8 cellular contexts compared by ENCODE assay signal in the genomic region with DNA sequence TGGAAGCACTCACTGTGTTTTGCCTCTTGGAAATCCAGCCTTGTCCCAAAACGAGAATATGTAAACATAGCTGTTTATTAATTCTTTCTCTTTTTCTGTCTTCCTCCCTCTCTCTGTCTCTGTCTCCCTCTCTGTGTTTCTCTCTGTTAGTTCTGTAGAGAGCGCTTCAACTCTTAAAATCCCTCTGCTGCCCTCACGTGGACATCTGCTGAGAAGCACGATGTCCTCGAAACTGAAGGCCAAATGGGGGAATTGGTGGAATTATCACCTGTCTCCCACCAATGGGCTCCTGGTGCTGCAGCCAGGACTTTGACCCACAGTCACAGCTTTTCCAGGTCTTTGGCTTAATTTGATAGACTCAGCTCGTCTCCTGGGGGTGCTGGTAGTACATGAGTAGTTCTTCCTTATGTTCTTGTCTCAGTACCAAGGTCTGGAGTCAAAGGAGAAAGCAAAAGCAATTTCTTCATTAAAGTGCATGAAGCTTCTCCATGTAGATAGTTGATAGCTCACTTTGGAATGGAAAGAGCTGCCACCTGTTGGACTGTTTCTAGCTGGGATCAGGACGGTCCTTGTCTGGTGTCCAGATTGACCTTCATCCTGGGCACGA. TPM values are rescaled to one million over a fixed set of nuclear protein-coding genes. Genes with fewer than 3 reads are reported as not detected.
DNase-seq lines count a peak whose midpoint lies in the region; ATAC-seq and TF ChIP-seq lines count a peak whose summit lies in the region.

No MANE protein-coding gene starts in this region.

- H3K4me2 ChIP-seq in IMR-90 (ENCODE audit: low read depth, low read length), result no peak overlapping the region

- no peaks in the 10 kb centered on the region for H3K9me3 ChIP-seq in IMR-90 (ENCODE audit: control insufficient read depth, insufficient read depth, low read length)

- H3K9me3 Mint-ChIP-seq in naive thymus-derived CD8-positive, alpha-beta T cell, result no peaks in the 10 kb centered on the region
- H3K9me3 Mint-ChIP-seq in stimulated activated memory B cell treated with anti-CD40 and anti-IgM and Interleukin-4, amounts not matched to agents 10 μg/mL and 1 μg/mL and 100 μg/mL, for 72 hours, result no peaks in the 10 kb centered on the region

- no peaks in the 10 kb centered on the region for H3K4me1 ChIP-seq in IMR-90 (ENCODE audit: control insufficient read depth, insufficient read depth, low read length)

- DNase-seq in IMR-90, result peak; percentile 65
- peak; percentile 92 for DNase-seq in OCI-M1 (lab: John Stamatoyannopoulos, UW)
- DNase-seq in activated T-cell treated with anti-CD3 and anti-CD28 coated beads for 24 hours (ENCODE audit: low read depth), result peak; percentile 75
- DNase-seq in naive thymus-derived CD8-positive, alpha-beta T cell, result peak; percentile 56 to 89 (median 78)

- no peaks in the 10 kb centered on the region for H3K36me3 Mint-ChIP-seq in naive thymus-derived CD8-positive, alpha-beta T cell
- no peaks in the 10 kb centered on the region for H3K36me3 Mint-ChIP-seq in stimulated activated memory B cell treated with anti-CD40 and anti-IgM and Interleukin-4, amounts not matched to agents 10 μg/mL and 1 μg/mL and 100 μg/mL, for 72 hours

- H3K4me1 Mint-ChIP-seq in naive thymus-derived CD8-positive, alpha-beta T cell, result peaks cover 9 to 31% (median 28%) of the 10 kb centered on the region in 4 donors
- H3K4me1 Mint-ChIP-seq in stimulated activated memory B cell treated with anti-CD40 and anti-IgM and Interleukin-4, amounts not matched to agents 10 μg/mL and 1 μg/mL and 100 μg/mL, for 72 hours, result peaks cover 25% of the 10 kb centered on the region

- in situ Hi-C loops in IMR-90 (cut with MboI; ENCODE audit: low sequenced_read_pairs), result loop anchor here (5.0 kb wide), 1 partner anchor 356 kb away; no protein-coding TSS in a partner anchor

- no peak overlapping the region for H3K4me3 ChIP-seq in IMR-90 (ENCODE audit: insufficient read depth, low read depth, low read length)

- ATAC-seq in GM19452 (IDR thresholded peaks at IDR 0.05; ENCODE audit: unreplicated experiment) (peak; percentile 68), IMR-90 (ENCODE audit: low read depth) (peak; percentile 96), esophagus mucosa (peak; percentile 67)
- peak; percentile 89 to 100 for ATAC-seq in naive thymus-derived CD8-positive, alpha-beta T cell
- ATAC-seq in stimulated activated memory B cell treated with anti-CD40 and anti-IgM and Interleukin-4, amounts not matched to agents 10 μg/mL and 1 μg/mL and 100 μg/mL, for 72 hours, result peak; percentile 83

- no peak overlapping the region for H4K8ac ChIP-seq in IMR-90 (ENCODE audit: low read depth in 2 of 2, low read length in 2 of 2)

- dilution Hi-C loops in IMR-90 (cut with HindIII; ENCODE audit: low sequenced_read_pairs, unreplicated experiment), result no loop called here

- TF ChIP-seq RAD21 in IMR-90 (IDR thresholded peaks at IDR 0.05; ENCODE audit: low read length), result peak; percentile 74

- no peak for TF ChIP-seq POLR2A in IMR-90 (IDR thresholded peaks at IDR 0.05; ENCODE audit: low read depth, low read length)

- WGBS in IMR-90 (ENCODE audit: extremely low coverage in 2 of 2, insufficient read length in 1 of 2), 2 experiments, result no CpG with 5 or more reads among the region's 8 CpGs

- POLR2A ChIA-PET in IMR-90 (lab: Charles Lee; ENCODE audit: unreplicated experiment), result no interaction called here
- POLR2A ChIA-PET in naive thymus-derived CD8-positive, alpha-beta T cell (lab: Charles Lee), result interaction anchor here (0.6 to 1.0 kb wide), 2 partner anchors 337 to 359 kb away, joined by 3 to 4 read pairs; no protein-coding TSS in a partner anchor

- H2BK5ac ChIP-seq in IMR-90 (ENCODE audit: low read depth, low read length, poor library complexity, severe bottlenecking), result no peak overlapping the region

- H3K9ac ChIP-seq in IMR-90 (ENCODE audit: low read depth, low read length), result no peak overlapping the region

- TF ChIP-seq CTCF in C4-2B (conservative IDR thresholded peaks at IDR 0.05), result peak; percentile 86
- peak; percentile 78 for TF ChIP-seq CTCF in IMR-90 (conservative IDR thresholded peaks at IDR 0.05; ENCODE audit: low read depth, low read length)

- CTCF ChIA-PET in IMR-90 (lab: Yijun Ruan, JAX), result interaction anchor here (0.8 to 2.3 kb wide), 8 partner anchors 9 to 361 kb away, joined by 3 to 15 read pairs (median 4); no protein-coding TSS in a partner anchor

- H3K27ac Mint-ChIP-seq in naive thymus-derived CD8-positive, alpha-beta T cell, result peak overlapping the region in 9 of 10 donors; percentile 0 to 82 (median 14)
- no peak overlapping the region for H3K27ac Mint-ChIP-seq in stimulated activated memory B cell treated with anti-CD40 and anti-IgM and Interleukin-4, amounts not matched to agents 10 μg/mL and 1 μg/mL and 100 μg/mL, for 72 hours

- no peak overlapping the region for H2BK15ac ChIP-seq in IMR-90 (ENCODE audit: low read depth, low read length)

- H3K36me3 ChIP-seq in IMR-90 (ENCODE audit: control insufficient read depth, insufficient read depth, low read length), result no peaks in the 10 kb centered on the region

- H3K27me3 ChIP-seq in IMR-90 (ENCODE audit: control insufficient read depth, insufficient read depth, low read length), result peaks cover 2% of the 10 kb centered on the region; the same call in 1 of the 2 replicates

- H3K27ac ChIP-seq in C4-2B, result no peak overlapping the region
- no peak overlapping the region for H3K27ac ChIP-seq in IMR-90 (ENCODE audit: insufficient read depth, low read length)

- no peak overlapping the region for H2AK9ac ChIP-seq in IMR-90 (replicated peaks; ENCODE audit: low read depth, low read length, poor library complexity)

- H4K91ac ChIP-seq in IMR-90 (ENCODE audit: insufficient read depth, low read depth, low read length), result no peak overlapping the region

- H3K79me1 ChIP-seq in IMR-90 (ENCODE audit: low read depth in 1 of 2, low read length in 2 of 2), result no peaks in the 10 kb centered on the region

- no peaks in the 10 kb centered on the region for H3K9me1 ChIP-seq in IMR-90 (ENCODE audit: insufficient read depth, low read length)

- H3K56ac ChIP-seq in IMR-90 (ENCODE audit: extremely low read depth, insufficient read depth, low read length), result no peak overlapping the region

- H4K5ac ChIP-seq in IMR-90 (ENCODE audit: low read depth, low read length), result no peak overlapping the region

- no peaks in the 10 kb centered on the region for H4K20me1 ChIP-seq in IMR-90 (ENCODE audit: insufficient read depth, low read length)

- H3K18ac ChIP-seq in IMR-90 (ENCODE audit: low read depth, low read length), result no peak overlapping the region

- no peak overlapping the region for H3K23ac ChIP-seq in IMR-90 (ENCODE audit: low read depth, low read length)

- H2AFZ ChIP-seq in IMR-90 (replicated peaks; ENCODE audit: low read length, poor library complexity), result no peak overlapping the region

- H3K14ac ChIP-seq in IMR-90 (replicated peaks; ENCODE audit: low read depth, low read length), result no peak overlapping the region

- peak overlapping the region in 7 of 10 donors; percentile 0 to 50 (median 15) for H3K4me3 Mint-ChIP-seq in naive thymus-derived CD8-positive, alpha-beta T cell
- H3K4me3 Mint-ChIP-seq in stimulated activated memory B cell treated with anti-CD40 and anti-IgM and Interleukin-4, amounts not matched to agents 10 μg/mL and 1 μg/mL and 100 μg/mL, for 72 hours, result no peak overlapping the region

- H3K27me3 Mint-ChIP-seq in naive thymus-derived CD8-positive, alpha-beta T cell, result no peaks in the 10 kb centered on the region
- no peaks in the 10 kb centered on the region for H3K27me3 Mint-ChIP-seq in stimulated activated memory B cell treated with anti-CD40 and anti-IgM and Interleukin-4, amounts not matched to agents 10 μg/mL and 1 μg/mL and 100 μg/mL, for 72 hours

- no peak overlapping the region for H2AK5ac ChIP-seq in IMR-90 (ENCODE audit: low read depth, low read length)

- H3K4ac ChIP-seq in IMR-90 (ENCODE audit: low read depth, low read length), result no peak overlapping the region

- intact Hi-C loops in IMR-90 (cut with micrococcal nuclease), result loop anchor here (1.0 to 5.0 kb wide), 4 partner anchors 99 to 386 kb away; no protein-coding TSS in a partner anchor

- no peak overlapping the region for H2BK120ac ChIP-seq in IMR-90 (ENCODE audit: low read depth, low read length)

- no TSS peak for BruUV-seq in IMR-90 (replicated peaks; lab: Mats Ljungman, UMichigan)

- H2BK20ac ChIP-seq in IMR-90 (ENCODE audit: low read depth, low read length), result no peak overlapping the region

TF ChIP-seq in IMR-90, 13 proteins besides CTCF, POLR2A, EP300 and RAD21:
- TF ChIP-seq SMC3 (IDR thresholded peaks at IDR 0.05; ENCODE audit: low read depth, low read length), result peak; percentile 85
- no peak for TF ChIP-seq FOS (IDR thresholded peaks at IDR 0.05; ENCODE audit: low read depth, low read length)
TF ChIP-seq in IMR-90: peak in this region for 1.

RNA-seq across cellular contexts. Expression of a gene that starts 5.5 kb away (rescaled TPM):
- not detected in 2 replicates for total RNA-seq in IMR-90 (2012; rRNA removed)
- polyA plus RNA-seq in IMR-90 (2012; rRNA removed), result not detected in 2 replicates
- not detected in 2 replicates for polyA plus RNA-seq in IMR-90 (2012; cell fraction: cytosol; rRNA removed)
- polyA plus RNA-seq in IMR-90 (2012; cell fraction: nucleus; rRNA removed; ENCODE audit: low replicate concordance), result not detected in 2 replicates
- total RNA-seq in esophagus mucosa, result 430 TPM
- total RNA-seq in naive thymus-derived CD8-positive, alpha-beta T cell, result under 1 TPM; 0.10 to 0.19 TPM
- under 1 TPM in 2 of 3 donors, not detected in 1; 0.18 to 0.27 TPM for polyA plus RNA-seq in naive thymus-derived CD8-positive, alpha-beta T cell

Comparison
In these comparisons a context has a peak if more than half of its experiments do, and no peak if none do; other contexts are left out.
1. RNA of a gene that starts 5.5 kb away (total RNA-seq): 430 TPM in esophagus mucosa (single experiment); 0.10 to 0.19 TPM in naive thymus-derived CD8-positive, alpha-beta T cell and not detected in IMR-90; every median in the first group is over 100 times any median in the second.
2. Peak in every context shown above with its lines, with median percentiles within 50 percentile points of each other: ATAC-seq and DNase-seq.